Comparison of ENCODE assay signal across 16 cellular contexts in the genomic region with DNA sequence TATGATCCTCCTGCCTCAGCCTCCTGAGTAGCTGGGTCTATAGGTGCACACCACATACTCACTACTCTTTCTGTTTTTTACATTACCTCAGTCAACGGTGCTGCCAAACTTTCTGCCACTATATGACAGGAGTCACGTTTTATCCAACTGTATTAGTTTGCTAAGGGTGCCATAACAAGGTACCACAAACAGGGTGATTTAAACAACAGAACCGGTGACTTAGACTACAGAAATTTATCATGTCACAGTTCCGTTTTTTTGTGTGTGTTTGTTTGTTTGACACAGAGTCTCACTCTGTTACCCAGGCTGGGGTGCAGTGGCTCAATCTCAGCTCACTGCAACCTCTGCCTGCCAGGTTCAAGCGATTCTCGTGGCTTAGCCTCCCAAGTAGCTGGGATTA. TPM values are rescaled to one million over a fixed set of nuclear protein-coding genes. Genes with fewer than 3 reads are reported as not detected.
A peak's percentile ranks its signal among the peaks of the same experiment; 100 is the strongest.
DNase-seq lines count a peak whose midpoint lies in the region; ATAC-seq, FAIRE-seq and TF ChIP-seq lines count a peak whose summit lies in the region.
"Had no signal": no experiment of that assay in that cellular context is flagged by ENCODE, and none has a peak within 500 bp of the region (broad histone marks: within the 10 kb centered on the region; RNA-seq: fewer than 3 reads in every experiment).

No MANE protein-coding gene starts in this region.

- intact Hi-C loops in GM12878 (cut with micrococcal nuclease; ENCODE audit: unreplicated experiment): no loop called here

- H3K4me3 ChIP-seq in OCI-LY1 (ENCODE audit: low read depth, low read length, poor library complexity, severe bottlenecking): no peak overlapping the region
- H3K4me3 ChIP-seq in GM12878: no peak overlapping the region
- no peak overlapping the region for H3K4me3 ChIP-seq in Karpas-422 (ENCODE audit: low read length)
- H3K4me3 ChIP-seq: GM23338 had no signal

- H3K4me1 ChIP-seq in OCI-LY1 (ENCODE audit: insufficient read depth, low read length, severe bottlenecking) (peaks cover 27% of the 10 kb centered on the region), GM12878 (ENCODE audit: control insufficient read depth, insufficient read depth, low read length) (peaks cover 16% of the 10 kb centered on the region), Karpas-422 (ENCODE audit: low read length) (peaks cover 7% of the 10 kb centered on the region)
- H3K4me1 ChIP-seq: Caco-2 had no signal

- TF ChIP-seq RAD21 in GM12878 (IDR thresholded peaks at IDR 0.05; ENCODE audit: insufficient read depth, low read depth, low read length): no peak

- no peak for TF ChIP-seq POLR2A in GM12878 (IDR thresholded peaks at IDR 0.05; ENCODE audit: low read depth, low read length)

- no peaks in the 10 kb centered on the region for H3K27me3 Mint-ChIP-seq in osteocyte (ENCODE audit: unreplicated experiment)

- no peak overlapping the region for H3K9ac ChIP-seq in OCI-LY1 (ENCODE audit: low read length)
- no peak overlapping the region for H3K9ac ChIP-seq in GM12878 (ENCODE audit: control insufficient read depth, insufficient read depth, low read length)
- no peak overlapping the region for H3K9ac ChIP-seq in Karpas-422 (ENCODE audit: low read length)

- no peak overlapping the region for H3K4me2 ChIP-seq in OCI-LY1 (ENCODE audit: low read length)
- no peak overlapping the region for H3K4me2 ChIP-seq in GM12878 (ENCODE audit: control insufficient read depth, insufficient read depth)
- H3K4me2 ChIP-seq in Karpas-422 (ENCODE audit: low read depth, low read length, poor library complexity, severe bottlenecking): no peak overlapping the region
- H3K4me2 ChIP-seq: GM23338 had no signal

- H3K9me3 ChIP-seq in OCI-LY1 (ENCODE audit: low read length) (no peaks in the 10 kb centered on the region), GM12878 (replicated peaks; ENCODE audit: control insufficient read depth, insufficient read depth, low read length) (peaks cover 4% of the 10 kb centered on the region; the same call in 2 of the 3 replicates), Karpas-422 (ENCODE audit: low read length) (no peaks in the 10 kb centered on the region)

- DNase-seq in GM12878 (ENCODE audit: low read depth, low spot score): no peak
- peak; percentile 19 for DNase-seq in osteocyte (ENCODE audit: extremely low spot score, unreplicated experiment)
- no peak for DNase-seq in AG08396 (ENCODE audit: low spot score)
- DNase-seq in stimulated activated CD4-positive, alpha-beta T cell treated with anti-CD3 and anti-CD28 coated beads, Interleukin-2, amount 100 ng/mL, for 48 hours: no peak
- DNase-seq in activated CD8-positive, alpha-beta memory T cell treated with anti-CD3 and anti-CD28 coated beads, Interleukin-2, amount 50 U/mL, for 4 hours: no peak
- no peak for DNase-seq in Karpas-422
- DNase-seq: Caco-2; CD8-positive, alpha-beta T cell; DND-41; GF-D8; H7 had no signal

- H3K27ac ChIP-seq in OCI-LY1 (ENCODE audit: low read depth, low read length, poor library complexity, severe bottlenecking) (peak overlapping the region; percentile 29), GM12878 (ENCODE audit: control insufficient read depth, insufficient read depth) (no peak overlapping the region), Karpas-422 (ENCODE audit: low read length) (no peak overlapping the region)

- in situ Hi-C loops in GM12878 (cut with MboI): no loop called here

- H3F3A ChIP-seq in OCI-LY1 (ENCODE audit: insufficient read depth, low read length): no peaks in the 10 kb centered on the region

- H3K79me2 ChIP-seq in OCI-LY1 (ENCODE audit: insufficient read depth, low read length): no peaks in the 10 kb centered on the region
- H3K79me2 ChIP-seq in GM12878 (ENCODE audit: control insufficient read depth, insufficient read depth, low read length): 0 out of 2 replicates have a peak, but pooled peaks cover under 1% of the 10 kb centered on the region
- no peaks in the 10 kb centered on the region for H3K79me2 ChIP-seq in Karpas-422 (ENCODE audit: low read length)

- H3K36me3 ChIP-seq in OCI-LY1 (ENCODE audit: insufficient read depth, low read length) (no peaks in the 10 kb centered on the region), GM12878 (ENCODE audit: control insufficient read depth in 2 of 2, insufficient read depth in 2 of 2, low read length in 1 of 2) (no peaks in the 10 kb centered on the region), Karpas-422 (ENCODE audit: insufficient read depth, low read length) (no peaks in the 10 kb centered on the region)

- no peaks in the 10 kb centered on the region for H3K27me3 ChIP-seq in OCI-LY1 (ENCODE audit: insufficient read depth, low read length)
- H3K27me3 ChIP-seq in GM12878 (replicated peaks in 1 of 2; ENCODE audit: control insufficient read depth in 2 of 2, insufficient read depth in 2 of 2, low read length in 1 of 2): no peaks in the 10 kb centered on the region
- no peaks in the 10 kb centered on the region for H3K27me3 ChIP-seq in Karpas-422 (ENCODE audit: low read length)

- no peaks in the 10 kb centered on the region for H3K36me3 Mint-ChIP-seq in osteocyte (ENCODE audit: unreplicated experiment)
- H3K36me3 Mint-ChIP-seq: CD8-positive, alpha-beta T cell had no signal

- H3K27ac Mint-ChIP-seq in osteocyte (ENCODE audit: unreplicated experiment): no peak overlapping the region
- H3K27ac Mint-ChIP-seq: CD14-positive monocyte; CD8-positive, alpha-beta T cell; GM23338 had no signal

- peaks cover 8% of the 10 kb centered on the region for H3K9me3 Mint-ChIP-seq in osteocyte (ENCODE audit: unreplicated experiment)
- H3K9me3 Mint-ChIP-seq: CD8-positive, alpha-beta T cell; GM23338 had no signal

- RAD21 ChIA-PET in GM12878 (lab: Charles Lee; ENCODE audit: unreplicated experiment): no interaction called here

- H2AFZ ChIP-seq in OCI-LY1 (ENCODE audit: low read length) (no peak overlapping the region), GM12878 (ENCODE audit: control insufficient read depth, low read depth, low read length) (no peak overlapping the region), Karpas-422 (ENCODE audit: low read length) (no peak overlapping the region)
- H2AFZ ChIP-seq: GM23338 had no signal

- H3K4me1 Mint-ChIP-seq in osteocyte (ENCODE audit: unreplicated experiment): peaks cover 13% of the 10 kb centered on the region

- no peak for TF ChIP-seq CTCF in OCI-LY1 (IDR thresholded peaks at IDR 0.05; ENCODE audit: low read length)
- TF ChIP-seq CTCF in GM12878 (IDR thresholded peaks at IDR 0.05 in 2 of 3, conservative IDR thresholded peaks at IDR 0.05 in 1 of 3; ENCODE audit: control insufficient read depth in 2 of 3, extremely low read depth in 1 of 3, insufficient read depth in 1 of 3, low read depth in 3 of 3, low read length in 3 of 3): no peak
- TF ChIP-seq CTCF in osteocyte (IDR thresholded peaks at IDR 0.05): no peak

- no peak for FAIRE-seq in GM12878 (lab: Jason Lieb, UNC)
- FAIRE-seq: A204.1, GM18507 had no signal

- no TSS peak for BruUV-seq in GM12878 (replicated peaks; lab: Mats Ljungman, UMichigan)

- POLR2A ChIA-PET in GM12878 (lab: Charles Lee): no interaction called here

- H3K4me3 Mint-ChIP-seq in osteocyte (ENCODE audit: unreplicated experiment): no peak overlapping the region
- H3K4me3 Mint-ChIP-seq: CD14-positive monocyte; CD8-positive, alpha-beta T cell; GM23338 had no signal

- SMC1A ChIA-PET in GM12878 (lab: Charles Lee; ENCODE audit: uncharacterized antibody, unreplicated experiment): interaction anchor here (1.2 kb wide), 1 partner anchor 31 kb away, joined by 4 read pairs; no protein-coding TSS in a partner anchor

- WGBS in GM12878 (ENCODE audit: insufficient coverage, insufficient replicate concordance, low lambda C conversion rate, missing lambda C conversion rate): 20% methylated on average over 6 of the region's 6 CpGs

- no peaks in the 10 kb centered on the region for H4K20me1 ChIP-seq in OCI-LY1 (ENCODE audit: insufficient read depth, low read length)
- no peaks in the 10 kb centered on the region for H4K20me1 ChIP-seq in GM12878 (ENCODE audit: control insufficient read depth, insufficient read depth)
- no peaks in the 10 kb centered on the region for H4K20me1 ChIP-seq in Karpas-422 (ENCODE audit: insufficient read depth, low read depth, low read length)

- peak; percentile 62 for ATAC-seq in GM12878
- ATAC-seq: CD8-positive, alpha-beta T cell; GM23338 had no signal

- CTCF ChIA-PET in GM12878 (lab: Yijun Ruan, JAX): no interaction called here

- TF ChIP-seq EP300 in GM12878 (IDR thresholded peaks at IDR 0.05; ENCODE audit: borderline replicate concordance in 1 of 2, control insufficient read depth in 1 of 2, low read depth in 2 of 2, low read length in 2 of 2): no peak

- H3K9me2 ChIP-seq in OCI-LY1 (ENCODE audit: low read depth, low read length) (no peaks in the 10 kb centered on the region), Karpas-422 (replicated peaks; ENCODE audit: insufficient read depth, low read length) (no peaks in the 10 kb centered on the region)

TF ChIP-seq in GM12878, 131 proteins besides CTCF, POLR2A, EP300 and RAD21:
- TF ChIP-seq LARP7 (IDR thresholded peaks at IDR 0.05): no peak
- no peak for TF ChIP-seq IRF4 (IDR thresholded peaks at IDR 0.05; ENCODE audit: low read depth, low read length)
- peak; percentile 57; the same call in 1 of the 2 replicates for TF ChIP-seq SPI1 (IDR thresholded peaks at IDR 0.05; ENCODE audit: borderline replicate concordance, insufficient read depth, low read depth, low read length)
- TF ChIP-seq BHLHE40 (IDR thresholded peaks at IDR 0.05; ENCODE audit: borderline replicate concordance in 1 of 2, low read depth in 2 of 2, low read length in 1 of 2): peak; percentile 49 to 56; a peak in 2 of 4 replicates
- no peak for TF ChIP-seq IKZF2 (IDR thresholded peaks at IDR 0.05)

RNA-seq across cellular contexts. Expression of gene SWAP70, which starts 6.3 kb away (rescaled TPM):
- total RNA-seq in GM12878 (2013; cell fraction: nucleolus; rRNA removed): 27.9 and 32.6 TPM in 2 replicates
- total RNA-seq in GM12878 (2014; rRNA removed): 35.9 and 40.5 TPM in 2 replicates
- 61.1 and 62.4 TPM in 2 replicates for total RNA-seq in GM12878 (2014; rRNA removed; fragmentation: Illumina TruSeq; extraction: Trizol)
- 53.0 and 54.0 TPM in 2 replicates for total RNA-seq in GM12878 (2021)
- 24.7 TPM for polyA plus RNA-seq in GM12878 (2011; ENCODE audit: low read depth)
- 20.6 and 25.0 TPM in 2 replicates for polyA plus RNA-seq in GM12878 (2011; rRNA removed)
- 11.5 and 15.5 TPM in 2 replicates for polyA plus RNA-seq in GM12878 (2011; cell fraction: cytosol; rRNA removed)
- 5.0 and 8.3 TPM in 2 replicates for polyA plus RNA-seq in GM12878 (2011; cell fraction: nucleus; rRNA removed)
- 32.6 and 42.6 TPM in 2 replicates for polyA plus RNA-seq in GM12878 (2012)
- 60.9 and 69.6 TPM in 2 replicates for polyA plus RNA-seq in GM12878 (2014; fragmentation: Illumina TruSeq; extraction: Trizol)
- polyA plus RNA-seq in GM12878 (2014; fragmentation: Nextera tagmentation; extraction: Ambion mirVana): 10 to 100 TPM; 28.7 to 30.9 TPM
- 32.6 and 36.7 TPM in 2 replicates for polyA plus RNA-seq in GM12878 (2014; rRNA removed)
- 10 to 100 TPM; 46.6 to 51.8 TPM for polyA plus RNA-seq in GM12878 (2016; fragmentation: Nextera tagmentation; extraction: Ambion mirVana)
- 20.6 and 22.3 TPM in 2 replicates for polyA minus RNA-seq in GM12878 (2011; rRNA and poly(A)+ RNA removed)
- polyA minus RNA-seq in GM12878 (2011; cell fraction: cytosol; rRNA and poly(A)+ RNA removed): 11.2 and 13.0 TPM in 2 replicates
- polyA minus RNA-seq in GM12878 (2011; cell fraction: nucleus; rRNA and poly(A)+ RNA removed): 4.5 and 9.9 TPM in 2 replicates
- 37.4 and 39.7 TPM in 2 replicates for total RNA-seq in osteocyte
- total RNA-seq in Karpas-422 (2014; rRNA removed; shearing (Covaris generic); ENCODE audit: low replicate concordance): 77.0 and 82.4 TPM in 2 replicates
